8 cellular contexts compared by ENCODE assay signal in genomic region chr10:88974446-88975376, GRCh38. TPM values are rescaled to one million over a fixed set of nuclear protein-coding genes. Genes with fewer than 3 reads are reported as not detected.
DNase-seq lines count a peak whose midpoint lies in the region; ATAC-seq and TF ChIP-seq lines count a peak whose summit lies in the region.

No MANE protein-coding gene starts in this region.

- no peaks in the 10 kb centered on the region for H3K9me2 ChIP-seq in DOHH2 (replicated peaks; ENCODE audit: control insufficient read depth, low read length)

- H3K79me2 ChIP-seq in DOHH2 (ENCODE audit: control insufficient read depth, low read length) = no peaks in the 10 kb centered on the region

- H4K8ac ChIP-seq in neuronal stem cell (ENCODE audit: low read depth, low read length) = no peak overlapping the region

- no peak for ATAC-seq in GM18517 (IDR thresholded peaks at IDR 0.05; ENCODE audit: unreplicated experiment)

- H2AFZ ChIP-seq in neuronal stem cell (ENCODE audit: low read length) = peak overlapping the region; percentile 52

- no peaks in the 10 kb centered on the region for H3K9me3 ChIP-seq in DOHH2 (ENCODE audit: control insufficient read depth, insufficient read depth, low read length)
- H3K9me3 ChIP-seq in neuronal stem cell (replicated peaks in 1 of 2; ENCODE audit: control insufficient read depth in 2 of 2, insufficient read depth in 1 of 2, low read depth in 1 of 2, low read length in 2 of 2) = no peaks in the 10 kb centered on the region

- peaks cover 9% of the 10 kb centered on the region for H3K4me1 ChIP-seq in DOHH2 (ENCODE audit: control insufficient read depth, low read length)
- H3K4me1 ChIP-seq in neuronal stem cell (ENCODE audit: control insufficient read depth in 2 of 2, insufficient read depth in 1 of 2, low read depth in 1 of 2, low read length in 2 of 2) = no peaks in the 10 kb centered on the region

- H3K27me3 ChIP-seq in DOHH2 (ENCODE audit: control insufficient read depth, low read length) = peaks cover 3% of the 10 kb centered on the region; the same call in 1 of the 2 replicates
- H3K27me3 ChIP-seq in neuronal stem cell (ENCODE audit: control insufficient read depth in 3 of 3, insufficient read depth in 3 of 3, low read depth in 1 of 3, low read length in 3 of 3) = no peaks in the 10 kb centered on the region

- no peak overlapping the region for H2BK15ac ChIP-seq in neuronal stem cell (ENCODE audit: low read length)

- no peak overlapping the region for H3K4ac ChIP-seq in neuronal stem cell (ENCODE audit: low read length)

- H2BK12ac ChIP-seq in neuronal stem cell (ENCODE audit: low read length) = no peak overlapping the region

- H3K36me3 ChIP-seq in DOHH2 (ENCODE audit: control insufficient read depth, low read length) (no peaks in the 10 kb centered on the region), neuronal stem cell (replicated peaks in 1 of 2; ENCODE audit: control insufficient read depth in 2 of 2, insufficient read depth in 2 of 2, low read length in 2 of 2) (no peaks in the 10 kb centered on the region)

- no peak overlapping the region for H2BK120ac ChIP-seq in neuronal stem cell (ENCODE audit: low read depth, low read length)

- H3K14ac ChIP-seq in neuronal stem cell (ENCODE audit: low read length) = no peak overlapping the region

- H2AK5ac ChIP-seq in neuronal stem cell (ENCODE audit: low read depth, low read length) = no peak overlapping the region

- H3F3A ChIP-seq in DOHH2 (ENCODE audit: control insufficient read depth, insufficient read depth) = no peaks in the 10 kb centered on the region

- no peaks in the 10 kb centered on the region for H3K79me1 ChIP-seq in neuronal stem cell (ENCODE audit: low read depth, low read length)

- DNase-seq in NCI-H69 (lab: John Stamatoyannopoulos, UW) = peak; percentile 2
- no peak for DNase-seq in coronary artery (ENCODE audit: low spot score)
- DNase-seq in neuronal stem cell (ENCODE audit: low spot score) = no peak
- DNase-seq in GDM1 (lab: John Stamatoyannopoulos, UW) = no peak
- DNase-seq in NCI-H187 treated with DMSO at 0.1 percent for 48 hours (lab: John Stamatoyannopoulos, UW) = no peak
- DNase-seq in retina = no peak

- no peak overlapping the region for H3K18ac ChIP-seq in neuronal stem cell (ENCODE audit: low read length)

- peak overlapping the region; percentile 69 for H3K4me3 ChIP-seq in DOHH2 (ENCODE audit: low read length)
- H3K4me3 ChIP-seq in coronary artery = peak overlapping the region; percentile 71
- H3K4me3 ChIP-seq in neuronal stem cell (ENCODE audit: low read length in 2 of 2) = no peak overlapping the region

- H3K9ac ChIP-seq in neuronal stem cell (ENCODE audit: low read depth, low read length, poor library complexity) = no peak overlapping the region

- no peak overlapping the region for H4K91ac ChIP-seq in neuronal stem cell (ENCODE audit: low read depth, low read length, poor library complexity)

- TF ChIP-seq CTCF in DOHH2 (IDR thresholded peaks at IDR 0.05; ENCODE audit: low read depth, low read length, poor library complexity, severe bottlenecking) (no peak), coronary artery (IDR thresholded peaks at IDR 0.05) (no peak)

- no CpG with 5 or more reads among the region's 7 CpGs for WGBS in neuronal stem cell (ENCODE audit: extremely low coverage in 2 of 2, insufficient read length in 2 of 2, insufficient replicate concordance in 1 of 2), 2 donors

- H2BK5ac ChIP-seq in neuronal stem cell (ENCODE audit: low read length) = no peak overlapping the region

- H3K4me2 ChIP-seq in DOHH2 (ENCODE audit: low read length) (peak overlapping the region; percentile 69), neuronal stem cell (ENCODE audit: insufficient read depth, low read length, poor library complexity, severe bottlenecking) (no peak overlapping the region)

- no peaks in the 10 kb centered on the region for H4K20me1 ChIP-seq in DOHH2 (ENCODE audit: control insufficient read depth, insufficient read depth, low read depth, low read length)

- H3K23ac ChIP-seq in neuronal stem cell (ENCODE audit: low read depth, low read length, poor library complexity) = no peak overlapping the region

- H3K27ac ChIP-seq in DOHH2 (ENCODE audit: low read depth, low read length) (no peak overlapping the region), coronary artery (peak overlapping the region; percentile 47 to 88), neuronal stem cell (replicated peaks; ENCODE audit: low read length) (no peak overlapping the region)

RNA-seq across cellular contexts. Expression of gene FAS, which starts 15.9 kb away (rescaled TPM):
- polyA plus RNA-seq in neuronal stem cell (2013, experiment 1 of 2) = 6.8 TPM
- polyA plus RNA-seq in neuronal stem cell (2013, experiment 2 of 2) = 7.4 TPM

RNA-seq across cellular contexts. Expression of gene ACTA2, which starts 22.1 kb away (rescaled TPM):
- polyA plus RNA-seq in neuronal stem cell (2013, experiment 1 of 2) = 115 TPM
- polyA plus RNA-seq in neuronal stem cell (2013, experiment 2 of 2) = 108 TPM

Comparison
In these comparisons a context has a peak if more than half of its experiments do, and no peak if none do; other contexts are left out.
1. H3K27ac ChIP-seq: peak in coronary artery (2 of 2); none in DOHH2 (single experiment) and neuronal stem cell (single experiment).
2. H3K4me3 ChIP-seq: peak in DOHH2 (single experiment) and coronary artery (single experiment); none in neuronal stem cell (0 of 2).